Comparison of ENCODE assay signal across 1 cellular context in genomic region chr6:111486475-111486874, GRCh38.
TF ChIP-seq lines count a peak whose summit lies in the region.

No MANE protein-coding gene starts in this region.

TF ChIP-seq in SK-N-SH, 30 proteins besides CTCF, POLR2A, EP300 and RAD21 (continued from another document):
- TF ChIP-seq, protein P1, sequence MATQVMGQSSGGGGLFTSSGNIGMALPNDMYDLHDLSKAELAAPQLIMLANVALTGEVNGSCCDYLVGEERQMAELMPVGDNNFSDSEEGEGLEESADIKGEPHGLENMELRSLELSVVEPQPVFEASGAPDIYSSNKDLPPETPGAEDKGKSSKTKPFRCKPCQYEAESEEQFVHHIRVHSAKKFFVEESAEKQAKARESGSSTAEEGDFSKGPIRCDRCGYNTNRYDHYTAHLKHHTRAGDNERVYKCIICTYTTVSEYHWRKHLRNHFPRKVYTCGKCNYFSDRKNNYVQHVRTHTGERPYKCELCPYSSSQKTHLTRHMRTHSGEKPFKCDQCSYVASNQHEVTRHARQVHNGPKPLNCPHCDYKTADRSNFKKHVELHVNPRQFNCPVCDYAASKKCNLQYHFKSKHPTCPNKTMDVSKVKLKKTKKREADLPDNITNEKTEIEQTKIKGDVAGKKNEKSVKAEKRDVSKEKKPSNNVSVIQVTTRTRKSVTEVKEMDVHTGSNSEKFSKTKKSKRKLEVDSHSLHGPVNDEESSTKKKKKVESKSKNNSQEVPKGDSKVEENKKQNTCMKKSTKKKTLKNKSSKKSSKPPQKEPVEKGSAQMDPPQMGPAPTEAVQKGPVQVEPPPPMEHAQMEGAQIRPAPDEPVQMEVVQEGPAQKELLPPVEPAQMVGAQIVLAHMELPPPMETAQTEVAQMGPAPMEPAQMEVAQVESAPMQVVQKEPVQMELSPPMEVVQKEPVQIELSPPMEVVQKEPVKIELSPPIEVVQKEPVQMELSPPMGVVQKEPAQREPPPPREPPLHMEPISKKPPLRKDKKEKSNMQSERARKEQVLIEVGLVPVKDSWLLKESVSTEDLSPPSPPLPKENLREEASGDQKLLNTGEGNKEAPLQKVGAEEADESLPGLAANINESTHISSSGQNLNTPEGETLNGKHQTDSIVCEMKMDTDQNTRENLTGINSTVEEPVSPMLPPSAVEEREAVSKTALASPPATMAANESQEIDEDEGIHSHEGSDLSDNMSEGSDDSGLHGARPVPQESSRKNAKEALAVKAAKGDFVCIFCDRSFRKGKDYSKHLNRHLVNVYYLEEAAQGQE (IDR thresholded peaks at IDR 0.05; ENCODE audit: low read depth, low read length): no peak
- TF ChIP-seq FOXJ3 (CRISPR knock-in tag; IDR thresholded peaks at IDR 0.05): no peak
- no peak for TF ChIP-seq SIN3A (IDR thresholded peaks at IDR 0.05; ENCODE audit: borderline replicate concordance, low read depth, low read length)
- no peak for TF ChIP-seq POLR2AphosphoS5 (IDR thresholded peaks at IDR 0.05; ENCODE audit: low read depth, low read length)
- TF ChIP-seq, protein P2, sequence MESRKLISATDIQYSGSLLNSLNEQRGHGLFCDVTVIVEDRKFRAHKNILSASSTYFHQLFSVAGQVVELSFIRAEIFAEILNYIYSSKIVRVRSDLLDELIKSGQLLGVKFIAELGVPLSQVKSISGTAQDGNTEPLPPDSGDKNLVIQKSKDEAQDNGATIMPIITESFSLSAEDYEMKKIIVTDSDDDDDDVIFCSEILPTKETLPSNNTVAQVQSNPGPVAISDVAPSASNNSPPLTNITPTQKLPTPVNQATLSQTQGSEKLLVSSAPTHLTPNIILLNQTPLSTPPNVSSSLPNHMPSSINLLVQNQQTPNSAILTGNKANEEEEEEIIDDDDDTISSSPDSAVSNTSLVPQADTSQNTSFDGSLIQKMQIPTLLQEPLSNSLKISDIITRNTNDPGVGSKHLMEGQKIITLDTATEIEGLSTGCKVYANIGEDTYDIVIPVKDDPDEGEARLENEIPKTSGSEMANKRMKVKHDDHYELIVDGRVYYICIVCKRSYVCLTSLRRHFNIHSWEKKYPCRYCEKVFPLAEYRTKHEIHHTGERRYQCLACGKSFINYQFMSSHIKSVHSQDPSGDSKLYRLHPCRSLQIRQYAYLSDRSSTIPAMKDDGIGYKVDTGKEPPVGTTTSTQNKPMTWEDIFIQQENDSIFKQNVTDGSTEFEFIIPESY (IDR thresholded peaks at IDR 0.05; ENCODE audit: borderline replicate concordance, low read depth): no peak
- no peak for TF ChIP-seq NFIC (IDR thresholded peaks at IDR 0.05; ENCODE audit: borderline replicate concordance)
- no peak for TF ChIP-seq MXI1 (IDR thresholded peaks at IDR 0.05; ENCODE audit: low read depth, low read length)
- no peak for TF ChIP-seq TEAD4 (IDR thresholded peaks at IDR 0.05; ENCODE audit: borderline replicate concordance, insufficient read depth)
- no peak for TF ChIP-seq TAF1 (IDR thresholded peaks at IDR 0.05; ENCODE audit: borderline replicate concordance, low read depth, low read length)
- no peak for TF ChIP-seq FOSL2 (IDR thresholded peaks at IDR 0.05; ENCODE audit: borderline replicate concordance, low read depth)
- no peak for TF ChIP-seq CHD2 (IDR thresholded peaks at IDR 0.05; ENCODE audit: low read length, partially characterized antibody)
